In the genomic region with DNA sequence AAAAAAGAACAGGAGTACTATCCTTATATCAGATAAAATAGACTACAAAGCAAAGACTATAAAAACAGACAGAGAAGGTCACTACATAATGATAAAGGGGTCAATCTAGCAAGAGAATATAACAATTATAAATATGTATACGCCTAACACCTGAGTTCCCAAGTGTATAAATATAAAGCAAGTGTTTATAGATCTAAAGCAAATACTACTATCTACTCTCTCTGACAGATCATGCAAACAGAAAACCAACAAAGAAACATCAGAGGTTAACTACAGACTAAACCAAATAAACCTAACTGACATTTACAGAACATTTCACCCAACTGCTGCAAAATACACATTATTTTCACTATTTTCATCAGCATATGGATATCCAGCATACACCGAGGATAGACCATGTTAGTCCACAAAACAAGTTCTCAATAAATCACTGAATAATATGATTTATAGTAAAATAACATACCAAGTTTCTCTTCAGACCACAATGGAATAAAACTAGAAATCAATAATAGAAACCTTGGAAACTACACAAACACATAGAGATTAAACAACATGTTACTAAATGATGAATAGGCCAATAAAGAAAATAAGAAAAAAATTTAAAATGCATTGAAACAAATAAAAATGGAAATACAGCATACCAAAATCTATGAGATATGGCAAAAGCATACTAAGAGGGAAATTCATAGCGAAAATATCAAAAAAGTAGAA, we compare ENCODE assay signal across 1 cellular context.
TF ChIP-seq lines count a peak whose summit lies in the region.

No MANE protein-coding gene starts in this region.

TF ChIP-seq in HepG2, 621 proteins besides CTCF, POLR2A, EP300 and RAD21 (continued from another document and continues in another):
- TF ChIP-seq NBN (conservative IDR thresholded peaks at IDR 0.05) (no peak), PAF1 (CRISPR knock-in tag; IDR thresholded peaks at IDR 0.05) (no peak), NFIB (CRISPR knock-in tag; IDR thresholded peaks at IDR 0.05; ENCODE audit: borderline replicate concordance) (no peak), TEAD2 (CRISPR knock-in tag; IDR thresholded peaks at IDR 0.05) (no peak), ZNF441 (CRISPR knock-in tag; IDR thresholded peaks at IDR 0.05; ENCODE audit: borderline replicate concordance) (no peak), ZNF563 (CRISPR knock-in tag; IDR thresholded peaks at IDR 0.05) (no peak), ZFP36L1 (CRISPR knock-in tag; IDR thresholded peaks at IDR 0.05) (no peak), ZNF549 (CRISPR knock-in tag; IDR thresholded peaks at IDR 0.05) (no peak), ZNF720 (CRISPR knock-in tag; IDR thresholded peaks at IDR 0.05) (no peak), PITX1 (CRISPR knock-in tag; IDR thresholded peaks at IDR 0.05) (no peak), SAP130 (CRISPR knock-in tag; IDR thresholded peaks at IDR 0.05; ENCODE audit: low read depth) (peak; percentile 45; the same call in 1 of the 2 replicates), SIX4 (CRISPR knock-in tag; IDR thresholded peaks at IDR 0.05) (no peak), GATA4 (IDR thresholded peaks at IDR 0.05; ENCODE audit: borderline replicate concordance, low read depth) (peak; percentile 24; the same call in 1 of the 2 replicates), FOXA1 (IDR thresholded peaks at IDR 0.05) (0 out of 2 replicates have a peak, but pooled peaks have one; percentile 57), FOXA1 (CRISPR knock-in tag; IDR thresholded peaks at IDR 0.05) (peak; percentile 50; the same call in 1 of the 2 replicates), ZNF607 (CRISPR knock-in tag; IDR thresholded peaks at IDR 0.05; ENCODE audit: borderline replicate concordance) (no peak), ZKSCAN8 (CRISPR knock-in tag; IDR thresholded peaks at IDR 0.05; ENCODE audit: borderline replicate concordance) (no peak), ZNF230 (CRISPR knock-in tag; IDR thresholded peaks at IDR 0.05) (no peak), ISX (CRISPR knock-in tag; conservative IDR thresholded peaks at IDR 0.05) (no peak), ZNF552 (CRISPR knock-in tag; IDR thresholded peaks at IDR 0.05; ENCODE audit: borderline replicate concordance) (no peak), ZNF747 (CRISPR knock-in tag; IDR thresholded peaks at IDR 0.05; ENCODE audit: borderline replicate concordance) (no peak), ZNF121 (CRISPR knock-in tag; IDR thresholded peaks at IDR 0.05) (no peak), GATAD2A (CRISPR knock-in tag; IDR thresholded peaks at IDR 0.05) (peak; percentile 39; the same call in 1 of the 2 replicates), THYN1 (CRISPR knock-in tag; IDR thresholded peaks at IDR 0.05; ENCODE audit: borderline replicate concordance, low read depth) (no peak), AGO2 (optimal IDR thresholded peaks at IDR 0.05; ENCODE audit: low read depth, low read length) (no peak), ZKSCAN1 (IDR thresholded peaks at IDR 0.05; ENCODE audit: low read length) (no peak), SOX13 (IDR thresholded peaks at IDR 0.05) (no peak), SOX13 (CRISPR knock-in tag; conservative IDR thresholded peaks at IDR 0.05 in 1 of 2, IDR thresholded peaks at IDR 0.05 in 1 of 2) (peak in 1 of 2 experiments; percentile 71; a peak in 2 of 4 replicates), PPARG (CRISPR knock-in tag; conservative IDR thresholded peaks at IDR 0.05) (no peak)
- TF ChIP-seq, protein P1, sequence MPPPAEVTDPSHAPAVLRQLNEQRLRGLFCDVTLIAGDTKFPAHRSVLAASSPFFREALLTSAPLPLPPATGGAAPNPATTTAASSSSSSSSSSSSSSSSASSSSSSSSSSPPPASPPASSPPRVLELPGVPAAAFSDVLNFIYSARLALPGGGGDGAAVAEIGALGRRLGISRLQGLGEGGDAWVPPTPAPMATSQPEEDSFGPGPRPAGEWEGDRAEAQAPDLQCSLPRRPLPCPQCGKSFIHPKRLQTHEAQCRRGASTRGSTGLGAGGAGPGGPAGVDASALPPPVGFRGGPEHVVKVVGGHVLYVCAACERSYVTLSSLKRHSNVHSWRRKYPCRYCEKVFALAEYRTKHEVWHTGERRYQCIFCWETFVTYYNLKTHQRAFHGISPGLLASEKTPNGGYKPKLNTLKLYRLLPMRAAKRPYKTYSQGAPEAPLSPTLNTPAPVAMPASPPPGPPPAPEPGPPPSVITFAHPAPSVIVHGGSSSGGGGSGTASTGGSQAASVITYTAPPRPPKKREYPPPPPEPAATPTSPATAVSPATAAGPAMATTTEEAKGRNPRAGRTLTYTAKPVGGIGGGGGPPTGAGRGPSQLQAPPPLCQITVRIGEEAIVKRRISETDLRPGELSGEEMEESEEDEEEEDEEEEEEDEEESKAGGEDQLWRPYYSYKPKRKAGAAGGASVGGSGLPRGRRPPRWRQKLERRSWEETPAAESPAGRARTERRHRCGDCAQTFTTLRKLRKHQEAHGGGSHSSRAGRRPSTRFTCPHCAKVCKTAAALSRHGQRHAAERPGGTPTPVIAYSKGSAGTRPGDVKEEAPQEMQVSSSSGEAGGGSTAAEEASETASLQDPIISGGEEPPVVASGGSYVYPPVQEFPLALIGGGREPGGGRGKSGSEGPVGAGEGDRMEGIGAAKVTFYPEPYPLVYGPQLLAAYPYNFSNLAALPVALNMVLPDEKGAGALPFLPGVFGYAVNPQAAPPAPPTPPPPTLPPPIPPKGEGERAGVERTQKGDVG (CRISPR knock-in tag; IDR thresholded peaks at IDR 0.05; ENCODE audit: borderline replicate concordance) = no peak
- TF ChIP-seq, protein P2, sequence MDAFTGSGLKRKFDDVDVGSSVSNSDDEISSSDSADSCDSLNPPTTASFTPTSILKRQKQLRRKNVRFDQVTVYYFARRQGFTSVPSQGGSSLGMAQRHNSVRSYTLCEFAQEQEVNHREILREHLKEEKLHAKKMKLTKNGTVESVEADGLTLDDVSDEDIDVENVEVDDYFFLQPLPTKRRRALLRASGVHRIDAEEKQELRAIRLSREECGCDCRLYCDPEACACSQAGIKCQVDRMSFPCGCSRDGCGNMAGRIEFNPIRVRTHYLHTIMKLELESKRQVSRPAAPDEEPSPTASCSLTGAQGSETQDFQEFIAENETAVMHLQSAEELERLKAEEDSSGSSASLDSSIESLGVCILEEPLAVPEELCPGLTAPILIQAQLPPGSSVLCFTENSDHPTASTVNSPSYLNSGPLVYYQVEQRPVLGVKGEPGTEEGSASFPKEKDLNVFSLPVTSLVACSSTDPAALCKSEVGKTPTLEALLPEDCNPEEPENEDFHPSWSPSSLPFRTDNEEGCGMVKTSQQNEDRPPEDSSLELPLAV (CRISPR knock-in tag; conservative IDR thresholded peaks at IDR 0.05; ENCODE audit: low read depth) = no peak
- TF ChIP-seq, protein P3, sequence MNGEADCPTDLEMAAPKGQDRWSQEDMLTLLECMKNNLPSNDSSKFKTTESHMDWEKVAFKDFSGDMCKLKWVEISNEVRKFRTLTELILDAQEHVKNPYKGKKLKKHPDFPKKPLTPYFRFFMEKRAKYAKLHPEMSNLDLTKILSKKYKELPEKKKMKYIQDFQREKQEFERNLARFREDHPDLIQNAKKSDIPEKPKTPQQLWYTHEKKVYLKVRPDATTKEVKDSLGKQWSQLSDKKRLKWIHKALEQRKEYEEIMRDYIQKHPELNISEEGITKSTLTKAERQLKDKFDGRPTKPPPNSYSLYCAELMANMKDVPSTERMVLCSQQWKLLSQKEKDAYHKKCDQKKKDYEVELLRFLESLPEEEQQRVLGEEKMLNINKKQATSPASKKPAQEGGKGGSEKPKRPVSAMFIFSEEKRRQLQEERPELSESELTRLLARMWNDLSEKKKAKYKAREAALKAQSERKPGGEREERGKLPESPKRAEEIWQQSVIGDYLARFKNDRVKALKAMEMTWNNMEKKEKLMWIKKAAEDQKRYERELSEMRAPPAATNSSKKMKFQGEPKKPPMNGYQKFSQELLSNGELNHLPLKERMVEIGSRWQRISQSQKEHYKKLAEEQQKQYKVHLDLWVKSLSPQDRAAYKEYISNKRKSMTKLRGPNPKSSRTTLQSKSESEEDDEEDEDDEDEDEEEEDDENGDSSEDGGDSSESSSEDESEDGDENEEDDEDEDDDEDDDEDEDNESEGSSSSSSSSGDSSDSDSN (CRISPR knock-in tag; IDR thresholded peaks at IDR 0.05) = no peak
- TF ChIP-seq, protein P4, sequence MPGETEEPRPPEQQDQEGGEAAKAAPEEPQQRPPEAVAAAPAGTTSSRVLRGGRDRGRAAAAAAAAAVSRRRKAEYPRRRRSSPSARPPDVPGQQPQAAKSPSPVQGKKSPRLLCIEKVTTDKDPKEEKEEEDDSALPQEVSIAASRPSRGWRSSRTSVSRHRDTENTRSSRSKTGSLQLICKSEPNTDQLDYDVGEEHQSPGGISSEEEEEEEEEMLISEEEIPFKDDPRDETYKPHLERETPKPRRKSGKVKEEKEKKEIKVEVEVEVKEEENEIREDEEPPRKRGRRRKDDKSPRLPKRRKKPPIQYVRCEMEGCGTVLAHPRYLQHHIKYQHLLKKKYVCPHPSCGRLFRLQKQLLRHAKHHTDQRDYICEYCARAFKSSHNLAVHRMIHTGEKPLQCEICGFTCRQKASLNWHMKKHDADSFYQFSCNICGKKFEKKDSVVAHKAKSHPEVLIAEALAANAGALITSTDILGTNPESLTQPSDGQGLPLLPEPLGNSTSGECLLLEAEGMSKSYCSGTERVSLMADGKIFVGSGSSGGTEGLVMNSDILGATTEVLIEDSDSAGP (CRISPR knock-in tag; IDR thresholded peaks at IDR 0.05; ENCODE audit: borderline replicate concordance) = no peak
- TF ChIP-seq, protein P5, sequence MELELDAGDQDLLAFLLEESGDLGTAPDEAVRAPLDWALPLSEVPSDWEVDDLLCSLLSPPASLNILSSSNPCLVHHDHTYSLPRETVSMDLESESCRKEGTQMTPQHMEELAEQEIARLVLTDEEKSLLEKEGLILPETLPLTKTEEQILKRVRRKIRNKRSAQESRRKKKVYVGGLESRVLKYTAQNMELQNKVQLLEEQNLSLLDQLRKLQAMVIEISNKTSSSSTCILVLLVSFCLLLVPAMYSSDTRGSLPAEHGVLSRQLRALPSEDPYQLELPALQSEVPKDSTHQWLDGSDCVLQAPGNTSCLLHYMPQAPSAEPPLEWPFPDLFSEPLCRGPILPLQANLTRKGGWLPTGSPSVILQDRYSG (CRISPR knock-in tag; IDR thresholded peaks at IDR 0.05) = no peak
- TF ChIP-seq, protein P6, sequence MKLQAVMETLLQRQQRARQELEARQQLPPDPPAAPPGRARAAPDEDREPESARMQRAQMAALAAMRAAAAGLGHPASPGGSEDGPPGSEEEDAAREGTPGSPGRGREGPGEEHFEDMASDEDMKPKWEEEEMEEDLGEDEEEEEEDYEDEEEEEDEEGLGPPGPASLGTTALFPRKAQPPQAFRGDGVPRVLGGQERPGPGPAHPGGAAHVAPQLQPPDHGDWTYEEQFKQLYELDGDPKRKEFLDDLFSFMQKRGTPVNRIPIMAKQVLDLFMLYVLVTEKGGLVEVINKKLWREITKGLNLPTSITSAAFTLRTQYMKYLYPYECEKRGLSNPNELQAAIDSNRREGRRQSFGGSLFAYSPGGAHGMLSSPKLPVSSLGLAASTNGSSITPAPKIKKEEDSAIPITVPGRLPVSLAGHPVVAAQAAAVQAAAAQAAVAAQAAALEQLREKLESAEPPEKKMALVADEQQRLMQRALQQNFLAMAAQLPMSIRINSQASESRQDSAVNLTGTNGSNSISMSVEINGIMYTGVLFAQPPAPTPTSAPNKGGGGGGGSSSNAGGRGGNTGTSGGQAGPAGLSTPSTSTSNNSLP (IDR thresholded peaks at IDR 0.05; ENCODE audit: low read depth, low read length) = peak; percentile 68
- TF ChIP-seq, protein P7, sequence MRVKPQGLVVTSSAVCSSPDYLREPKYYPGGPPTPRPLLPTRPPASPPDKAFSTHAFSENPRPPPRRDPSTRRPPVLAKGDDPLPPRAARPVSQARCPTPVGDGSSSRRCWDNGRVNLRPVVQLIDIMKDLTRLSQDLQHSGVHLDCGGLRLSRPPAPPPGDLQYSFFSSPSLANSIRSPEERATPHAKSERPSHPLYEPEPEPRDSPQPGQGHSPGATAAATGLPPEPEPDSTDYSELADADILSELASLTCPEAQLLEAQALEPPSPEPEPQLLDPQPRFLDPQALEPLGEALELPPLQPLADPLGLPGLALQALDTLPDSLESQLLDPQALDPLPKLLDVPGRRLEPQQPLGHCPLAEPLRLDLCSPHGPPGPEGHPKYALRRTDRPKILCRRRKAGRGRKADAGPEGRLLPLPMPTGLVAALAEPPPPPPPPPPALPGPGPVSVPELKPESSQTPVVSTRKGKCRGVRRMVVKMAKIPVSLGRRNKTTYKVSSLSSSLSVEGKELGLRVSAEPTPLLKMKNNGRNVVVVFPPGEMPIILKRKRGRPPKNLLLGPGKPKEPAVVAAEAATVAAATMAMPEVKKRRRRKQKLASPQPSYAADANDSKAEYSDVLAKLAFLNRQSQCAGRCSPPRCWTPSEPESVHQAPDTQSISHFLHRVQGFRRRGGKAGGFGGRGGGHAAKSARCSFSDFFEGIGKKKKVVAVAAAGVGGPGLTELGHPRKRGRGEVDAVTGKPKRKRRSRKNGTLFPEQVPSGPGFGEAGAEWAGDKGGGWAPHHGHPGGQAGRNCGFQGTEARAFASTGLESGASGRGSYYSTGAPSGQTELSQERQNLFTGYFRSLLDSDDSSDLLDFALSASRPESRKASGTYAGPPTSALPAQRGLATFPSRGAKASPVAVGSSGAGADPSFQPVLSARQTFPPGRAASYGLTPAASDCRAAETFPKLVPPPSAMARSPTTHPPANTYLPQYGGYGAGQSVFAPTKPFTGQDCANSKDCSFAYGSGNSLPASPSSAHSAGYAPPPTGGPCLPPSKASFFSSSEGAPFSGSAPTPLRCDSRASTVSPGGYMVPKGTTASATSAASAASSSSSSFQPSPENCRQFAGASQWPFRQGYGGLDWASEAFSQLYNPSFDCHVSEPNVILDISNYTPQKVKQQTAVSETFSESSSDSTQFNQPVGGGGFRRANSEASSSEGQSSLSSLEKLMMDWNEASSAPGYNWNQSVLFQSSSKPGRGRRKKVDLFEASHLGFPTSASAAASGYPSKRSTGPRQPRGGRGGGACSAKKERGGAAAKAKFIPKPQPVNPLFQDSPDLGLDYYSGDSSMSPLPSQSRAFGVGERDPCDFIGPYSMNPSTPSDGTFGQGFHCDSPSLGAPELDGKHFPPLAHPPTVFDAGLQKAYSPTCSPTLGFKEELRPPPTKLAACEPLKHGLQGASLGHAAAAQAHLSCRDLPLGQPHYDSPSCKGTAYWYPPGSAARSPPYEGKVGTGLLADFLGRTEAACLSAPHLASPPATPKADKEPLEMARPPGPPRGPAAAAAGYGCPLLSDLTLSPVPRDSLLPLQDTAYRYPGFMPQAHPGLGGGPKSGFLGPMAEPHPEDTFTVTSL (CRISPR knock-in tag; IDR thresholded peaks at IDR 0.05; ENCODE audit: borderline replicate concordance) = peak; percentile 64; the same call in 1 of the 2 replicates
